In the genomic region with DNA sequence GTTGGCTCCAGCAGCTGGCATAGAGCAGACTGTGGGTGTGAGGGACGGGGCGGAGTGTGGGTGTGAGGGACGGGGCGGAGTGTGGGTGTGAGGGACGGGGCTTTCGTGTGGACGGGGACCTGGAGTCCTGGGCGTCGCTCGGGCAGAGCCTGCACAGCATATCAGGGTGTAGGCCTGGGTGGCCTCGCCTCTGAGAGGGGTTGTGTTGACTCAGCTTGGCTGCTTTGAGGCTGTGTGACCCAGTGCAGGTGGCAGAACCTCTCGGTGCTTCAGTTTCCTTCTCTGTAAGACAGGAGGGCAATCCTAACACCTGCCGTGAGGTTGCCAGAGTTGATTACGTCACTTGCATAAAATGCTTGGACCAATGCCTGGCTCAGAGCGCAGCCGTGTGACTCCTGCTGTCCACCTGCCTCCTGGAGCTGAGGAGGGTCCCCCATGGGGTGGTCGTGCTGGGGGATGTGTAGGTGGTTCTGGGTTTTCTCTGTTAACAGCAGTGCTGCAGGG, we compare ENCODE assay signal across 8 cellular contexts. TPM values are rescaled to one million over a fixed set of nuclear protein-coding genes. Genes with fewer than 3 reads are reported as not detected.
DNase-seq lines count a peak whose midpoint lies in the region; ATAC-seq, FAIRE-seq and TF ChIP-seq lines count a peak whose summit lies in the region.

No MANE protein-coding gene starts in this region.

- H3K27ac Mint-ChIP-seq in HFFc6 = peak overlapping the region; percentile 94

- H3K4me1 ChIP-seq in breast epithelium (peaks cover 0 to 20% of the 10 kb centered on the region in 2 donors), mucosa of rectum (ENCODE audit: control insufficient read depth in 2 of 2, insufficient read depth in 2 of 2, low read length in 2 of 2) (peaks cover 28 to 37% of the 10 kb centered on the region in 2 donors)

- H3K9me3 Mint-ChIP-seq in HFFc6 = no peaks in the 10 kb centered on the region

- ATAC-seq in HG02588 (IDR thresholded peaks at IDR 0.05; ENCODE audit: unreplicated experiment) = no peak
- ATAC-seq in GM21381 (IDR thresholded peaks at IDR 0.05; ENCODE audit: unreplicated experiment) = no peak

- H3K4me3 ChIP-seq in breast epithelium (peak overlapping the region in 2 of 3 donors; percentile 37 to 44), mucosa of rectum (ENCODE audit: low read length in 2 of 2) (peak overlapping the region; percentile 13)

- peaks cover 12% of the 10 kb centered on the region for H3K36me3 Mint-ChIP-seq in HFFc6 (ENCODE audit: low read depth)

- peaks cover 6% of the 10 kb centered on the region for H3K27me3 Mint-ChIP-seq in HFFc6 (ENCODE audit: insufficient read depth)

- H3K4me1 Mint-ChIP-seq in HFFc6 (ENCODE audit: low read depth) = peaks cover 36% of the 10 kb centered on the region

- peak overlapping the region; percentile 70; the same call in 1 of the 2 replicates for H3K4me3 Mint-ChIP-seq in HFFc6

- H3K27ac ChIP-seq in breast epithelium (peak overlapping the region; percentile 76 to 82), mucosa of rectum (ENCODE audit: low read depth in 2 of 2, low read length in 2 of 2) (peak overlapping the region; percentile 73 to 77)

- H3K27me3 ChIP-seq in breast epithelium = no peaks in the 10 kb centered on the region
- H3K27me3 ChIP-seq in mucosa of rectum (ENCODE audit: control insufficient read depth in 2 of 2, insufficient read depth in 2 of 2, low read length in 2 of 2) = no peaks in the 10 kb centered on the region

- no peak for TF ChIP-seq CTCF in HFFc6 (IDR thresholded peaks at IDR 0.05)
- no peak for TF ChIP-seq CTCF in breast epithelium (IDR thresholded peaks at IDR 0.05)

- peak overlapping the region; percentile 14 to 60 for H3K9ac ChIP-seq in mucosa of rectum (ENCODE audit: low read depth in 1 of 2, low read length in 2 of 2)

- DNase-seq in A172 (ENCODE audit: low spot score) = peak; percentile 70
- no peak for DNase-seq in HFFc6
- DNase-seq in breast epithelium (ENCODE audit: low spot score in 2 of 2) = peak in 1 of 2 donors; percentile 76
- DNase-seq in urothelium cell line (ENCODE audit: low spot score) = no peak
- no peak for DNase-seq in cardiac septum (ENCODE audit: low spot score)

- TF ChIP-seq POLR2A in breast epithelium (IDR thresholded peaks at IDR 0.05) = no peak

- H3K36me3 ChIP-seq in breast epithelium = no peaks in the 10 kb centered on the region
- H3K36me3 ChIP-seq in mucosa of rectum (ENCODE audit: control insufficient read depth in 2 of 2, insufficient read depth in 2 of 2, low read length in 2 of 2) = peaks cover 5 to 16% of the 10 kb centered on the region in 2 donors

- FAIRE-seq in urothelium cell line (lab: Jason Lieb, UNC) = no peak

- intact Hi-C loops in breast epithelium (cut with DNase I; ENCODE audit: low total_unique reads) = no loop called here
- intact Hi-C loops in cardiac septum (cut with DNase I) = no loop called here

- no peaks in the 10 kb centered on the region for H3K9me3 ChIP-seq in breast epithelium
- no peaks in the 10 kb centered on the region for H3K9me3 ChIP-seq in mucosa of rectum (ENCODE audit: control insufficient read depth in 2 of 2, low read length in 2 of 2)

RNA-seq across cellular contexts. Expression of a gene that starts 15.3 kb away (rescaled TPM):
- total RNA-seq in A172 (2014; rRNA removed; shearing (Covaris generic)) = 313 and 330 TPM in 2 replicates
- 100 to 1,000 TPM; 154 to 160 (median 157) TPM for total RNA-seq in HFFc6 (2021; fragmentation: NEBNext Ultra II Directional; extraction: Animal tissue kit (Norgen Biotek cat#: 25700))
- total RNA-seq in breast epithelium = 10 to 100 TPM; 51.5 to 79.2 (median 65.6) TPM
- total RNA-seq in cardiac septum = 56.9 TPM

RNA-seq across cellular contexts. Expression of a gene that starts 41.9 kb away (rescaled TPM):
- 106 and 145 TPM in 2 replicates for total RNA-seq in A172 (2014; rRNA removed; shearing (Covaris generic))
- 10 to 100 TPM; 56.7 to 71.4 (median 66.9) TPM for total RNA-seq in HFFc6 (2021; fragmentation: NEBNext Ultra II Directional; extraction: Animal tissue kit (Norgen Biotek cat#: 25700))
- total RNA-seq in breast epithelium (10 to 100 TPM; 12.1 to 16.8 (median 16.8) TPM), cardiac septum (34.6 TPM)

RNA-seq across cellular contexts. Expression of a gene that starts 55.2 kb away (rescaled TPM):
- 63.7 and 77.7 TPM in 2 replicates for total RNA-seq in A172 (2014; rRNA removed; shearing (Covaris generic))
- total RNA-seq in HFFc6 (2021; fragmentation: NEBNext Ultra II Directional; extraction: Animal tissue kit (Norgen Biotek cat#: 25700)) = 10 to 100 TPM; 19.9 to 24.8 (median 23.0) TPM
- total RNA-seq in breast epithelium = 10 to 100 TPM; 15.4 to 22.9 (median 16.5) TPM
- total RNA-seq in cardiac septum = 10.3 TPM
